28 cellular contexts compared by ENCODE assay signal in the genomic region with DNA sequence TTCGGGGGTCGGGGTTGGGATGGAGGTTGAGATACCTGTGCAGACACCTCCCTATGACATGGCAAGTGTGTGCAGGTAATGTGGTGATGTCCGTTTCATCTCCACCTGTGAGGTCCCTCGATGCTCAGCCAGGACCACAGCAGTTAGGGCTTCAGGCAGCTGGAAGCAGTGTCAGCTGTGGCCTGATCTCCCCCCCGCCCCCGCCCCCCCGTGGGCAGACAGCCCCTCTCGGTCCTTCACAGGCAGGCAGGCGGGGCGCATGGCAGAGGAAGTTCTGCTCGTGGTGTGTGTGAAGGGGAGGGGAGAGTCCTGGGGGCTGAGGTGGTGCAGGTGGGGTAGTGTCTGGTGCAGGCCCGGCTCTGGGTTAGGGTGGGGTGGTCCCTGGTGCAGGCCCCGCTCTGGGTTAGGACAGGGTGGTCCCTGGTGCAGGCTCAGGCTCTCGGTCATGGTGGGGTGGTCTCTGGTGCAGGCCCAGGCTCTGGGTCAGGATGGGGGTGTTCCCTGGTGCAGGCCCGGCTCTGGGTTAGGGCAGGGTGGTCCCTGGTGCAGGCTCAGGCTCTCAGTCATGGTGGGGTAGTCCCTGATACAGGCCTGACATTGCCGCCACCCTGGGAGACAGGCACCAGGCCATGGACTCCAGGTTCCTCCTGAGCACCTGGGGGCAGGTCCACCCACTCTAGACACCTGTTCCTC.
DNase-seq lines count a peak whose midpoint lies in the region; ATAC-seq and TF ChIP-seq lines count a peak whose summit lies in the region.
"Had no signal": no experiment of that assay in that cellular context is flagged by ENCODE, and none has a peak within 500 bp of the region (broad histone marks: within the 10 kb centered on the region; RNA-seq: fewer than 3 reads in every experiment).

No MANE protein-coding gene starts in this region.

- no peak overlapping the region for H3K4me2 ChIP-seq in osteoblast (ENCODE audit: insufficient read depth, low read length)

- H3K79me2 ChIP-seq in osteoblast (ENCODE audit: insufficient read depth, low read length): no peaks in the 10 kb centered on the region
- H3K79me2 ChIP-seq: parathyroid adenoma had no signal

- H3K27me3 ChIP-seq in osteoblast (ENCODE audit: insufficient read depth, low read length): no peaks in the 10 kb centered on the region
- H3K27me3 ChIP-seq: ascending aorta, testis, vagina had no signal

- peak overlapping the region; percentile 42 to 52 for H3K27ac Mint-ChIP-seq in stimulated activated naive CD8-positive, alpha-beta T cell treated with anti-CD3 and anti-CD28 coated beads, Interleukin-15, amount 100 ng/mL, for 72 hours
- no peak overlapping the region for H3K27ac Mint-ChIP-seq in glutamatergic neuron (ENCODE audit: unreplicated experiment)
- H3K27ac Mint-ChIP-seq: activated CD8-positive, alpha-beta memory T cell treated with anti-CD3 and anti-CD28 coated beads, Interleukin-2, amount 10 ng/mL, durations not matched to agents 7 days and 5 days; H9; mesothelial cell of epicardium; stimulated activated effector memory CD8-positive, alpha-beta T cell treated with anti-CD3 and anti-CD28 coated beads, Interleukin-12 subunit alpha, Interleukin-12 subunit beta, amount 100 ng/mL, for 72 hours had no signal

- H3K4me3 Mint-ChIP-seq in stimulated activated naive CD8-positive, alpha-beta T cell treated with anti-CD3 and anti-CD28 coated beads, Interleukin-15, amount 100 ng/mL, for 72 hours: peak overlapping the region in 1 of 2 donors; percentile 3
- H3K4me3 Mint-ChIP-seq in glutamatergic neuron (ENCODE audit: unreplicated experiment): no peak overlapping the region
- H3K4me3 Mint-ChIP-seq: activated CD8-positive, alpha-beta memory T cell treated with anti-CD3 and anti-CD28 coated beads, Interleukin-2, amount 10 ng/mL, durations not matched to agents 7 days and 5 days; activated naive CD8-positive, alpha-beta T cell; H9; mesothelial cell of epicardium; naive thymus-derived CD8-positive, alpha-beta T cell; stimulated activated effector memory CD8-positive, alpha-beta T cell treated with anti-CD3 and anti-CD28 coated beads, Interleukin-12 subunit alpha, Interleukin-12 subunit beta, amount 100 ng/mL, for 72 hours had no signal

- no peaks in the 10 kb centered on the region for H4K20me1 ChIP-seq in osteoblast (ENCODE audit: insufficient read depth, low read length)

- no peaks in the 10 kb centered on the region for H3K36me3 ChIP-seq in osteoblast (ENCODE audit: insufficient read depth, low read length)

- no peaks in the 10 kb centered on the region for H3K9me3 ChIP-seq in osteoblast (ENCODE audit: low read depth, low read length)
- H3K9me3 ChIP-seq: ascending aorta, testis, vagina had no signal

- no peaks in the 10 kb centered on the region for H3K27me3 Mint-ChIP-seq in stimulated activated naive CD8-positive, alpha-beta T cell treated with anti-CD3 and anti-CD28 coated beads, Interleukin-15, amount 100 ng/mL, for 72 hours
- peaks cover 2% of the 10 kb centered on the region for H3K27me3 Mint-ChIP-seq in glutamatergic neuron (ENCODE audit: unreplicated experiment)
- H3K27me3 Mint-ChIP-seq: activated CD8-positive, alpha-beta memory T cell treated with anti-CD3 and anti-CD28 coated beads, Interleukin-2, amount 10 ng/mL, durations not matched to agents 7 days and 5 days; activated naive CD8-positive, alpha-beta T cell; naive thymus-derived CD8-positive, alpha-beta T cell had no signal

- peaks cover 34% of the 10 kb centered on the region for H3K4me1 Mint-ChIP-seq in stimulated activated naive CD8-positive, alpha-beta T cell treated with anti-CD3 and anti-CD28 coated beads, Interleukin-15, amount 100 ng/mL, for 72 hours
- no peaks in the 10 kb centered on the region for H3K4me1 Mint-ChIP-seq in glutamatergic neuron (ENCODE audit: low read depth, unreplicated experiment)

- no peak overlapping the region for H2AFZ ChIP-seq in osteoblast (ENCODE audit: low read length)
- H2AFZ ChIP-seq: parathyroid adenoma had no signal

- peak; percentile 28 for ATAC-seq in stimulated activated naive CD8-positive, alpha-beta T cell treated with anti-CD3 and anti-CD28 coated beads, Interleukin-15, amount 100 ng/mL, for 72 hours
- ATAC-seq in stimulated activated naive CD8-positive, alpha-beta T cell treated with anti-CD3 and anti-CD28 coated beads, Interleukin-15, Interleukin-2, amounts not matched to agents 100 U/mL and 50 U/mL, for 24 hours: no peak
- ATAC-seq: activated CD8-positive, alpha-beta memory T cell treated with anti-CD3 and anti-CD28 coated beads, Interleukin-2, amount 10 ng/mL, durations not matched to agents 7 days and 5 days; naive thymus-derived CD8-positive, alpha-beta T cell; SK-N-SH treated with all-trans-retinoic acid at 6 μM for 48 hours; stimulated activated effector memory CD8-positive, alpha-beta T cell treated with anti-CD3 and anti-CD28 coated beads, Interleukin-12 subunit alpha, Interleukin-12 subunit beta, amount 100 ng/mL, for 72 hours had no signal

- peaks cover 10% of the 10 kb centered on the region for H3K4me1 ChIP-seq in osteoblast (ENCODE audit: insufficient read depth, low read length)
- H3K4me1 ChIP-seq: parathyroid adenoma had no signal

- DNase-seq in stimulated activated naive CD8-positive, alpha-beta T cell treated with anti-CD3 and anti-CD28 coated beads, Interleukin-15, amount 100 ng/mL, for 72 hours: no peak
- no peak for DNase-seq in stimulated activated naive CD8-positive, alpha-beta T cell treated with anti-CD3 and anti-CD28 coated beads, Interleukin-15, Interleukin-2, amounts not matched to agents 100 U/mL and 50 U/mL, for 24 hours
- DNase-seq in glutamatergic neuron (peak; percentile 12), osteoblast (ENCODE audit: insufficient read length, low spot score, missing footprints) (peak; percentile 79), NCI-H774 (lab: John Stamatoyannopoulos, UW) (no peak), pons (ENCODE audit: low spot score) (no peak), occipital lobe (lab: John Stamatoyannopoulos, UW) (no peak)
- DNase-seq in effector CD4-positive, alpha-beta T cell: no peak
- DNase-seq: activated CD4-positive, alpha-beta T cell treated with anti-CD3 and anti-CD28 coated beads for 4 hours; activated CD8-positive, alpha-beta memory T cell treated with anti-CD3 and anti-CD28 coated beads, Interleukin-2, amount 10 ng/mL, durations not matched to agents 7 days and 5 days; central memory CD4-positive, alpha-beta T cell; H9; Kasumi-1; MV-4-11; NCI-H1694 treated with DMSO at 0.1 percent for 48 hours; NCI-H2171 treated with DMSO at 0.1 percent for 48 hours; NCI-H526; RPMI8226; testis had no signal

- H3K36me3 Mint-ChIP-seq in glutamatergic neuron (ENCODE audit: unreplicated experiment): no peaks in the 10 kb centered on the region
- H3K36me3 Mint-ChIP-seq: activated naive CD8-positive, alpha-beta T cell; mesothelial cell of epicardium had no signal

- H3K9me3 Mint-ChIP-seq in stimulated activated naive CD8-positive, alpha-beta T cell treated with anti-CD3 and anti-CD28 coated beads, Interleukin-15, amount 100 ng/mL, for 72 hours: no peaks in the 10 kb centered on the region
- peaks cover 5% of the 10 kb centered on the region for H3K9me3 Mint-ChIP-seq in glutamatergic neuron (ENCODE audit: unreplicated experiment)
- H3K9me3 Mint-ChIP-seq: H9; mesothelial cell of epicardium; naive thymus-derived CD8-positive, alpha-beta T cell; stimulated activated effector memory CD8-positive, alpha-beta T cell treated with anti-CD3 and anti-CD28 coated beads, Interleukin-12 subunit alpha, Interleukin-12 subunit beta, amount 100 ng/mL, for 72 hours had no signal

- H3K27ac ChIP-seq in osteoblast (ENCODE audit: low read depth, low read length): no peak overlapping the region
- H3K27ac ChIP-seq: ascending aorta, C4-2B, parathyroid adenoma, testis, vagina had no signal

- no peak overlapping the region for H3K4me3 ChIP-seq in osteoblast (ENCODE audit: insufficient read depth, low read length)
- H3K4me3 ChIP-seq: ascending aorta, testis, vagina had no signal

- TF ChIP-seq CTCF in glutamatergic neuron (IDR thresholded peaks at IDR 0.05; ENCODE audit: partially characterized antibody, unreplicated experiment) (no peak), osteoblast (IDR thresholded peaks at IDR 0.05; ENCODE audit: extremely low read depth, low read depth, low read length) (no peak)

Comparison
In these comparisons a context has a peak if more than half of its experiments do, and no peak if none do; other contexts are left out.
1. DNase-seq: peak in glutamatergic neuron (single experiment) and osteoblast (single experiment); none in stimulated activated naive CD8-positive, alpha-beta T cell treated with anti-CD3 and anti-CD28 coated beads, Interleukin-15, amount 100 ng/mL, for 72 hours (0 of 2), stimulated activated naive CD8-positive, alpha-beta T cell treated with anti-CD3 and anti-CD28 coated beads, Interleukin-15, Interleukin-2, amounts not matched to agents 100 U/mL and 50 U/mL, for 24 hours (single experiment), NCI-H774 (single experiment), effector CD4-positive, alpha-beta T cell (single experiment), pons (single experiment) and occipital lobe (single experiment).